In the genomic region with DNA sequence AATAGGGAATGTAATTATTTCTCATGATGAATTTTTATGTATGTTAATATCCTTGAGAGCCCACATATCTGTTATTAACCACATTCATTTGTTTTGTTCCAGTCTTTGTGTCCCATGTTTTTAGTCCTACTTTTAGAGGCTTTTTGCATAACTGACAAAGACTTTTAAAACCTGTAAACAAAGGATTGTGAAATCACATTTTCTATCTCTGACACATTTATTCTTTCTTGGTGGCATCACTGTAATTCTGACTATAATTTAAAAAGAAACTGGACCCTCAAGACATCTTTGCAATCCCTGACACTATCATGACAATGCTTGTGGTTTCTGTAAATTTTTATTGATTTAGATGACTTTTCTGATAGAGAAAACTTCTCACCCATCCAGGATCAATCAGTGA, we compare ENCODE assay signal across 17 cellular contexts.
"Had no signal": no experiment of that assay in that cellular context is flagged by ENCODE, and none has a peak within 500 bp of the region (broad histone marks: within the 10 kb centered on the region; RNA-seq: fewer than 3 reads in every experiment).

No MANE protein-coding gene starts in this region.

- H3K4me1 ChIP-seq: lower lobe of right lung, pancreas, tibial artery had no signal

- H3K9me3 ChIP-seq: lower lobe of right lung, pancreas, vagina had no signal

- H3K4me1 Mint-ChIP-seq: activated CD8-positive, alpha-beta memory T cell treated with anti-CD3 and anti-CD28 coated beads, Interleukin-2, amount 10 ng/mL, durations not matched to agents 7 days and 5 days; immature natural killer cell; stimulated activated effector memory CD8-positive, alpha-beta T cell treated with anti-CD3 and anti-CD28 coated beads, Interleukin-12 subunit alpha, Interleukin-12 subunit beta, amount 100 ng/mL, for 72 hours had no signal

- H3K36me3 Mint-ChIP-seq: activated CD8-positive, alpha-beta memory T cell treated with anti-CD3 and anti-CD28 coated beads, Interleukin-2, amount 10 ng/mL, durations not matched to agents 7 days and 5 days; stimulated activated effector memory CD8-positive, alpha-beta T cell treated with anti-CD3 and anti-CD28 coated beads, Interleukin-12 subunit alpha, Interleukin-12 subunit beta, amount 100 ng/mL, for 72 hours had no signal

- H3K4me3 Mint-ChIP-seq: activated CD8-positive, alpha-beta memory T cell treated with anti-CD3 and anti-CD28 coated beads, Interleukin-2, amount 10 ng/mL, durations not matched to agents 7 days and 5 days; activated naive CD8-positive, alpha-beta T cell; activated T-cell treated with anti-CD3 and anti-CD28 coated beads, Interleukin-2, amount 50 U/mL, for 4 hours; immature natural killer cell; stimulated activated effector memory CD8-positive, alpha-beta T cell treated with anti-CD3 and anti-CD28 coated beads, Interleukin-12 subunit alpha, Interleukin-12 subunit beta, amount 100 ng/mL, for 72 hours had no signal

- H3K27ac ChIP-seq: lower lobe of right lung, pancreas, tibial artery, vagina had no signal

- H3K4me3 ChIP-seq: lower lobe of right lung, pancreas, smooth muscle cell, tibial artery, vagina had no signal

- H3K27me3 ChIP-seq: pancreas, tibial artery, vagina had no signal

- H3K36me3 ChIP-seq: lower lobe of right lung, pancreas, tibial artery, vagina had no signal

- H3K27ac Mint-ChIP-seq: activated CD8-positive, alpha-beta memory T cell treated with anti-CD3 and anti-CD28 coated beads, Interleukin-2, amount 10 ng/mL, durations not matched to agents 7 days and 5 days; activated naive CD8-positive, alpha-beta T cell; immature natural killer cell; stimulated activated effector memory CD8-positive, alpha-beta T cell treated with anti-CD3 and anti-CD28 coated beads, Interleukin-12 subunit alpha, Interleukin-12 subunit beta, amount 100 ng/mL, for 72 hours had no signal

- ATAC-seq: activated CD8-positive, alpha-beta memory T cell treated with anti-CD3 and anti-CD28 coated beads, Interleukin-2, amount 10 ng/mL, durations not matched to agents 7 days and 5 days; activated T-cell treated with anti-CD3 and anti-CD28 coated beads, Interleukin-2, amount 50 U/mL, for 4 hours; left cardiac atrium; lower lobe of right lung; pancreas; stimulated activated effector memory CD8-positive, alpha-beta T cell treated with anti-CD3 and anti-CD28 coated beads, Interleukin-12 subunit alpha, Interleukin-12 subunit beta, amount 100 ng/mL, for 72 hours had no signal

- DNase-seq: activated CD4-positive, alpha-beta T cell treated with anti-CD3 and anti-CD28 coated beads, Interleukin-2, amount 50 U/mL, for 4 hours; activated CD4-positive, CD25-positive, alpha-beta regulatory T cell treated with anti-CD3 and anti-CD28 coated beads, Interleukin-2, amount 50 U/mL, for 72 hours; activated CD8-positive, alpha-beta memory T cell treated with anti-CD3 and anti-CD28 coated beads, Interleukin-2, amount 10 ng/mL, durations not matched to agents 7 days and 5 days; activated effector memory CD4-positive, alpha-beta T cell treated with anti-CD3 and anti-CD28 coated beads, Interleukin-2, amount 50 U/mL, for 16 hours; activated T-cell treated with anti-CD3 and anti-CD28 coated beads, Interleukin-2, amount 50 U/mL, for 4 hours; anterior cingulate cortex; immature natural killer cell; left cardiac atrium; lower lobe of right lung; midbrain; pancreas; T-helper 2 cell; tibial artery had no signal

- H3K27me3 Mint-ChIP-seq: activated CD8-positive, alpha-beta memory T cell treated with anti-CD3 and anti-CD28 coated beads, Interleukin-2, amount 10 ng/mL, durations not matched to agents 7 days and 5 days; activated naive CD8-positive, alpha-beta T cell had no signal
